1 cellular context compared by ENCODE assay signal in genomic region chrX:97267916-97268680, GRCh38.
TF ChIP-seq lines count a peak whose summit lies in the region.

No MANE protein-coding gene starts in this region.

TF ChIP-seq in SK-N-SH, 30 proteins besides CTCF, POLR2A, EP300 and RAD21 (continued from another document):
- TF ChIP-seq REST (IDR thresholded peaks at IDR 0.05; ENCODE audit: low read depth, low read length), result no peak
- no peak for TF ChIP-seq FOXJ3 (CRISPR knock-in tag; IDR thresholded peaks at IDR 0.05)
- TF ChIP-seq GABPA (IDR thresholded peaks at IDR 0.05; ENCODE audit: low read depth), result no peak
- TF ChIP-seq FOXM1 (IDR thresholded peaks at IDR 0.05; ENCODE audit: low read depth), result no peak
- no peak for TF ChIP-seq JUND (IDR thresholded peaks at IDR 0.05)
- TF ChIP-seq ELF1 (IDR thresholded peaks at IDR 0.05), result no peak
- no peak for TF ChIP-seq TCF12 (IDR thresholded peaks at IDR 0.05)
